In genomic region chr9:138053321-138053868, GRCh38 we compare ENCODE assay signal across 18 cellular contexts.
A peak's percentile ranks its signal among the peaks of the same experiment; 100 is the strongest.
DNase-seq lines count a peak whose midpoint lies in the region; TF ChIP-seq lines count a peak whose summit lies in the region.
"Had no signal": no experiment of that assay in that cellular context is flagged by ENCODE, and none has a peak within 500 bp of the region (broad histone marks: within the 10 kb centered on the region; RNA-seq: fewer than 3 reads in every experiment).

No MANE protein-coding gene starts in this region.

- H3K36me3 ChIP-seq in endodermal cell (ENCODE audit: control insufficient read depth, insufficient read depth, low read length) = no peaks in the 10 kb centered on the region
- no peaks in the 10 kb centered on the region for H3K36me3 ChIP-seq in suprapubic skin
- no peaks in the 10 kb centered on the region for H3K36me3 ChIP-seq in mammary epithelial cell (ENCODE audit: insufficient read depth, low read length)
- H3K36me3 ChIP-seq: cardiac muscle cell, upper lobe of left lung had no signal

- H2AFZ ChIP-seq in mammary epithelial cell (ENCODE audit: low read depth, low read length) = no peak overlapping the region
- H2AFZ ChIP-seq: PC-9 had no signal

- H3K4me1 Mint-ChIP-seq in endodermal cell = peaks cover 2% of the 10 kb centered on the region

- H3K9ac ChIP-seq in endodermal cell (ENCODE audit: extremely low read depth, low read length, poor library complexity, severe bottlenecking) (no peak overlapping the region), mammary epithelial cell (ENCODE audit: insufficient read depth, low read length) (no peak overlapping the region)

- no peak overlapping the region for H3K27ac Mint-ChIP-seq in endodermal cell
- H3K27ac Mint-ChIP-seq: T-helper 1 cell treated with Interleukin-12 subunit alpha and Interleukin-12 subunit beta and Interleukin-4 antibody, amounts not matched to agents 30 μg/mL and 1 μg/mL, for 36 hours had no signal

- H3K36me3 Mint-ChIP-seq in endodermal cell (ENCODE audit: low read depth) = peaks cover 44% of the 10 kb centered on the region
- H3K36me3 Mint-ChIP-seq: naive B cell had no signal

- TF ChIP-seq CTCF in endodermal cell (conservative IDR thresholded peaks at IDR 0.05) (no peak), suprapubic skin (IDR thresholded peaks at IDR 0.05) (no peak), mammary epithelial cell (conservative IDR thresholded peaks at IDR 0.05 in 1 of 2, IDR thresholded peaks at IDR 0.05 in 1 of 2; ENCODE audit: extremely low read depth in 1 of 2, insufficient read depth in 1 of 2, low read depth in 1 of 2, low read length in 2 of 2) (no peak)

- no TSS peak for BruUV-seq in mammary epithelial cell (replicated peaks; lab: Mats Ljungman, UMichigan)

- in situ Hi-C loops in mammary epithelial cell (cut with MboI; ENCODE audit: low sequenced_read_pairs in 2 of 2) = no loop called here

- dilution Hi-C loops in mammary epithelial cell (cut with HindIII; ENCODE audit: low sequenced_read_pairs) = no loop called here

- H3K4me3 ChIP-seq in endodermal cell (ENCODE audit: low read length) (no peak overlapping the region), suprapubic skin (no peak overlapping the region), mammary epithelial cell (replicated peaks in 1 of 3; ENCODE audit: insufficient read depth in 1 of 3, low read depth in 2 of 3, low read length in 3 of 3) (no peak overlapping the region)
- H3K4me3 ChIP-seq: cardiac muscle cell, PC-9, psoas muscle, upper lobe of left lung had no signal

- 84 to 92% methylated on average over 2 to 7 of the region's 7 CpGs for WGBS in endodermal cell (ENCODE audit: insufficient coverage in 1 of 2, insufficient read length in 1 of 2), 2 experiments
- WGBS in suprapubic skin = 78% methylated on average over 6 of the region's 7 CpGs
- WGBS in mammary epithelial cell (ENCODE audit: low coverage, missing lambda C conversion rate) = 70% methylated on average over 2 of the region's 7 CpGs

- H3K27me3 ChIP-seq in endodermal cell (ENCODE audit: control insufficient read depth, insufficient read depth, low read length, poor library complexity, severe bottlenecking) (no peaks in the 10 kb centered on the region), suprapubic skin (peaks cover 22% of the 10 kb centered on the region), mammary epithelial cell (ENCODE audit: insufficient read depth, low read length) (no peaks in the 10 kb centered on the region)
- H3K27me3 ChIP-seq: cardiac muscle cell, upper lobe of left lung had no signal

- intact Hi-C loops in mammary epithelial cell (cut with micrococcal nuclease) = no loop called here

- no peaks in the 10 kb centered on the region for H4K20me1 ChIP-seq in mammary epithelial cell (ENCODE audit: insufficient read depth, low read length)

- H3K79me2 ChIP-seq in mammary epithelial cell (ENCODE audit: insufficient read depth, low read length) = no peaks in the 10 kb centered on the region

- CTCF ChIA-PET in mammary epithelial cell (lab: Charles Lee; ENCODE audit: low non-redundant PET) = no interaction called here

- DNase-seq in activated effector memory CD4-positive, alpha-beta T cell treated with anti-CD3 and anti-CD28 coated beads, Interleukin-2, amount 50 U/mL, for 16 hours = peak; percentile 59
- DNase-seq in activated effector memory CD4-positive, alpha-beta T cell treated with Interleukin-2 at 50 U/mL for 16 hours = no peak
- DNase-seq in NAMALWA (ENCODE audit: low spot score) (peak; percentile 71), endodermal cell (peak; percentile 79), suprapubic skin (ENCODE audit: low spot score in 2 of 2) (peak; percentile 39 to 47), mammary epithelial cell (no peak), hippocampal formation (lab: John Stamatoyannopoulos, UW) (no peak), amniotic stem cell (lab: John Stamatoyannopoulos, UW) (no peak)
- DNase-seq: activated naive CD4-positive, alpha-beta T cell treated with anti-CD3 and anti-CD28 coated beads, Interleukin-2, amount 50 U/mL, for 16 hours; DMS79; MV-4-11; naive B cell; NCI-H446 treated with DMSO at 0.1 percent for 48 hours; PC-9; psoas muscle had no signal

- H3K4me2 ChIP-seq in mammary epithelial cell (ENCODE audit: insufficient read depth, low read depth, low read length) = no peak overlapping the region
- H3K4me2 ChIP-seq: PC-9 had no signal

- no peaks in the 10 kb centered on the region for H3K9me3 Mint-ChIP-seq in endodermal cell
- H3K9me3 Mint-ChIP-seq: T-helper 1 cell treated with Interleukin-12 subunit alpha and Interleukin-12 subunit beta and Interleukin-4 antibody, amounts not matched to agents 30 μg/mL and 1 μg/mL, for 36 hours had no signal

- TF ChIP-seq POLR2A in suprapubic skin (IDR thresholded peaks at IDR 0.05) = no peak

- H3K27ac ChIP-seq in endodermal cell (ENCODE audit: low read depth, low read length) = no peak overlapping the region
- no peak overlapping the region for H3K27ac ChIP-seq in suprapubic skin
- no peak overlapping the region for H3K27ac ChIP-seq in mammary epithelial cell (ENCODE audit: insufficient read depth, low read depth, low read length)
- H3K27ac ChIP-seq: cardiac muscle cell, PC-9, psoas muscle, upper lobe of left lung had no signal

- no peak overlapping the region for H3K4me3 Mint-ChIP-seq in endodermal cell
- H3K4me3 Mint-ChIP-seq: naive B cell; T-helper 1 cell treated with Interleukin-12 subunit alpha and Interleukin-12 subunit beta and Interleukin-4 antibody, amounts not matched to agents 30 μg/mL and 1 μg/mL, for 36 hours had no signal

- H3K4me1 ChIP-seq in endodermal cell (ENCODE audit: control insufficient read depth, insufficient read depth, low read length) = no peaks in the 10 kb centered on the region
- H3K4me1 ChIP-seq in suprapubic skin = no peaks in the 10 kb centered on the region
- no peaks in the 10 kb centered on the region for H3K4me1 ChIP-seq in mammary epithelial cell (ENCODE audit: insufficient read depth, low read length)
- H3K4me1 ChIP-seq: psoas muscle, upper lobe of left lung had no signal

- peaks cover 7% of the 10 kb centered on the region for H3K9me3 ChIP-seq in endodermal cell (ENCODE audit: control insufficient read depth, low read length)
- no peaks in the 10 kb centered on the region for H3K9me3 ChIP-seq in suprapubic skin
- peaks cover 18% of the 10 kb centered on the region for H3K9me3 ChIP-seq in mammary epithelial cell (replicated peaks; ENCODE audit: insufficient read depth, low read length)
- H3K9me3 ChIP-seq: psoas muscle, upper lobe of left lung had no signal

- no peaks in the 10 kb centered on the region for H3K27me3 Mint-ChIP-seq in endodermal cell (ENCODE audit: insufficient read depth)

- no peak for TF ChIP-seq EP300 in suprapubic skin (IDR thresholded peaks at IDR 0.05)

Comparison
In these comparisons a context has a peak if more than half of its experiments do, and no peak if none do; other contexts are left out.
1. DNase-seq: peak in activated effector memory CD4-positive, alpha-beta T cell treated with anti-CD3 and anti-CD28 coated beads, Interleukin-2, amount 50 U/mL, for 16 hours (single experiment), NAMALWA (single experiment), endodermal cell (single experiment) and suprapubic skin (2 of 2); none in activated effector memory CD4-positive, alpha-beta T cell treated with Interleukin-2 at 50 U/mL for 16 hours (single experiment), mammary epithelial cell (single experiment), hippocampal formation (0 of 2) and amniotic stem cell (single experiment).